ENCODE assay signal across 8 cellular contexts in the genomic region with DNA sequence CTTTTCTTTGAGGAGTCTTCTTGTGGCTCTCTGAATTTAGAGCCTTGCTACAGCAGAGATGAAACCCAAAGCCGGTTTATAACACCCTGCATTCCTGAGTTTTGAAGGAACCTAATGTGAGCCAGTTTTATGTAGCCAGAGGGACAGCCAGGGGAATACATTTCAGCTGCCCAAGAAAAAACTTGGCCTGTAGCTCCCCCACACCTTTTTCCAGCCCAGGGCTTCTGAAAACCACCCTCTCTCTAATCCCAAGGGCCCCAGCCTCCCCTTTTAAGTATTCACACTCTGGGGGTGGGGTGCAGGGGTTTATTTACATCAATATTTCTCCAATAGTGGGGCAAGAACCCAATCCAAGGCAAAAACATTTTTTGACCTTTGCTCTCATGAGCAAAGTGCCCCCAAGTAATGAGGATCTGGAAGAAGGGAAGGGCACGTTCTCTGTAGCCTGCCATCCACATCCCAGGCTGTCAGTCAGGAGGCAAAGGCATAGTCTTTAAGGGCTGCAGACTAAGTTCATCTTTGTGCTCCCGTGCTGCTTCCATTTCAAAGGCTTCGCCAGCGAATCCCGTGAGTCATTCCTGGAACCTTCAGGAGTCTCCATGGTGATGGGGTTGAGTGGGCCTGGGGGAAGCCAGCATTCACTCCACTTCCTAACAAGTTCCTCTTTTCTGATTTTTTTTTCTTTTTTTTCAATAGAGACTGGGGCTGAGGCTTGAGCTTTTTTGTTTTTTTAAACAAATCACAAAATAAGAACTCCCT. TPM values are rescaled to one million over a fixed set of nuclear protein-coding genes. Genes with fewer than 3 reads are reported as not detected.
DNase-seq lines count a peak whose midpoint lies in the region; ATAC-seq, FAIRE-seq and TF ChIP-seq lines count a peak whose summit lies in the region.

No MANE protein-coding gene starts in this region.

- POLR2A ChIA-PET in OCI-LY7 (lab: Charles Lee): interaction anchor here (0.6 to 1.1 kb wide), 2 partner anchors 8 to 15 kb away, joined by 3 read pairs; no protein-coding TSS in a partner anchor

- CTCF ChIA-PET in OCI-LY7 (lab: Charles Lee; ENCODE audit: unreplicated experiment): no interaction called here

- peak overlapping the region; percentile 97 for H3K27ac Mint-ChIP-seq in chondrocyte (ENCODE audit: unreplicated experiment)

- no peaks in the 10 kb centered on the region for H4K20me1 ChIP-seq in OCI-LY7 (ENCODE audit: insufficient read depth, low read length)

- peak; percentile 47 for DNase-seq in Right ventricle myocardium superior
- DNase-seq in cardiac septum (ENCODE audit: low spot score): no peak
- DNase-seq in chondrocyte (ENCODE audit: low spot score): no peak
- peak; percentile 63 for DNase-seq in medulla oblongata (ENCODE audit: extremely low spot score)
- DNase-seq in aorta: peak; percentile 87 to 89
- no peak for DNase-seq in GM19238 (ENCODE audit: insufficient read length, low spot score)
- no peak for DNase-seq in OCI-LY7 (ENCODE audit: low spot score)
- DNase-seq in kidney: no peak

- no peak overlapping the region for H3K4me2 ChIP-seq in OCI-LY7 (ENCODE audit: low read length)

- intact Hi-C loops in Right ventricle myocardium superior (cut with DNase I): no loop called here
- intact Hi-C loops in cardiac septum (cut with DNase I): no loop called here
- intact Hi-C loops in aorta (cut with DNase I): loop anchor here in 1 of 2 donors (5.0 kb wide), 1 partner anchor 34 kb away; a partner anchor contains a TSS
- intact Hi-C loops in OCI-LY7 (cut with micrococcal nuclease; ENCODE audit: unreplicated experiment): no loop called here
- intact Hi-C loops in kidney (cut with DNase I): no loop called here

- H2AFZ ChIP-seq in OCI-LY7 (ENCODE audit: low read length): no peak overlapping the region

- WGBS in aorta, 2 donors: 1 to 7% methylated on average over 6 of the region's 6 CpGs

- no peak overlapping the region for H3K4me3 Mint-ChIP-seq in chondrocyte (ENCODE audit: unreplicated experiment)

- TF ChIP-seq CTCF in chondrocyte (IDR thresholded peaks at IDR 0.05) (no peak), OCI-LY7 (conservative IDR thresholded peaks at IDR 0.05; ENCODE audit: low read length) (no peak), kidney (IDR thresholded peaks at IDR 0.05; ENCODE audit: borderline replicate concordance, extremely low read depth, insufficient read depth) (no peak)

- H3K9me3 ChIP-seq in aorta (ENCODE audit: control insufficient read depth, low read length): no peaks in the 10 kb centered on the region
- H3K9me3 ChIP-seq in OCI-LY7 (ENCODE audit: low read length): no peaks in the 10 kb centered on the region
- no peaks in the 10 kb centered on the region for H3K9me3 ChIP-seq in kidney (ENCODE audit: control insufficient read depth in 1 of 2, low read length in 2 of 2)

- no peak overlapping the region for H3K4me3 ChIP-seq in aorta (ENCODE audit: low read length in 2 of 2)
- no peak overlapping the region for H3K4me3 ChIP-seq in OCI-LY7 (ENCODE audit: low read depth, low read length, poor library complexity, severe bottlenecking)
- no peak overlapping the region for H3K4me3 ChIP-seq in kidney (ENCODE audit: low read length in 2 of 2)

- no peaks in the 10 kb centered on the region for H3K27me3 ChIP-seq in aorta (ENCODE audit: control insufficient read depth in 1 of 2, insufficient read depth in 2 of 2, low read length in 1 of 2)

- no peaks in the 10 kb centered on the region for H3K79me2 ChIP-seq in OCI-LY7 (ENCODE audit: insufficient read depth, low read depth, low read length)

- H3K27ac ChIP-seq in aorta (ENCODE audit: low read depth in 1 of 2, low read length in 2 of 2) (peak overlapping the region; percentile 71 to 98), OCI-LY7 (ENCODE audit: low read depth, low read length, poor library complexity, severe bottlenecking) (no peak overlapping the region), kidney (ENCODE audit: low read depth in 2 of 2, low read length in 2 of 2) (no peak overlapping the region)

- no peaks in the 10 kb centered on the region for H3K27me3 Mint-ChIP-seq in chondrocyte (ENCODE audit: low read depth)

- H3K36me3 Mint-ChIP-seq in chondrocyte (ENCODE audit: low read depth): no peaks in the 10 kb centered on the region

- no peak for FAIRE-seq in kidney (lab: Jason Lieb, UNC)

- H3K4me1 Mint-ChIP-seq in chondrocyte (ENCODE audit: low read depth): peaks cover 78% of the 10 kb centered on the region

- ATAC-seq in Right ventricle myocardium superior (ENCODE audit: poor library complexity): peak; percentile 31
- ATAC-seq in aorta (ENCODE audit: low FRiP score): peak; percentile 49

- H3K4me1 ChIP-seq in aorta (ENCODE audit: control insufficient read depth in 1 of 2, insufficient read depth in 2 of 2, low read length in 2 of 2) (peaks cover 2 to 5% of the 10 kb centered on the region in 2 donors), OCI-LY7 (ENCODE audit: insufficient read depth, low read length, poor library complexity, severe bottlenecking) (no peaks in the 10 kb centered on the region), kidney (ENCODE audit: control insufficient read depth in 1 of 2, insufficient read depth in 1 of 2, low read depth in 1 of 2, low read length in 2 of 2) (peaks cover 0 to 2% of the 10 kb centered on the region in 2 donors)

- H3K9me2 ChIP-seq in OCI-LY7 (ENCODE audit: insufficient read depth, low read length): no peaks in the 10 kb centered on the region

- no peaks in the 10 kb centered on the region for H3K36me3 ChIP-seq in aorta (ENCODE audit: control insufficient read depth in 1 of 2, insufficient read depth in 2 of 2, low read length in 1 of 2)
- no peaks in the 10 kb centered on the region for H3K36me3 ChIP-seq in OCI-LY7 (ENCODE audit: insufficient read depth, low read length)
- no peaks in the 10 kb centered on the region for H3K36me3 ChIP-seq in kidney (ENCODE audit: control insufficient read depth in 1 of 2, insufficient read depth in 2 of 2, low read length in 2 of 2)

- no peak overlapping the region for H3K9ac ChIP-seq in kidney (ENCODE audit: low read length in 2 of 2)

- H3K9me3 Mint-ChIP-seq in chondrocyte (ENCODE audit: low read depth): no peaks in the 10 kb centered on the region

- BruUV-seq in OCI-LY7 (replicated peaks; lab: Mats Ljungman, UMichigan): no TSS peak

RNA-seq across cellular contexts. Expression of a gene that starts 33.2 kb away (rescaled TPM):
- 5.4 TPM for total RNA-seq in Right ventricle myocardium superior
- total RNA-seq in cardiac septum: 11.7 TPM
- 2.8 to 21.0 TPM (median 19.0 TPM) in 3 replicates for total RNA-seq in chondrocyte
- total RNA-seq in aorta: 100 to 1,000 TPM; 146 to 188 TPM
- 100 to 1,000 TPM in 1 of 2 donors, 10 to 100 TPM in 1; 60.2 to 164 TPM for polyA plus RNA-seq in aorta
- 0.19 TPM in 1 of 2 replicates, not detected in the other for total RNA-seq in OCI-LY7 (2014; rRNA removed; shearing (Covaris generic))
- not detected in 2 replicates for total RNA-seq in OCI-LY7 (2022)
- total RNA-seq in kidney: 12.1 TPM
- 1.0 TPM for polyA plus RNA-seq in kidney (ENCODE audit: insufficient read depth, low read depth, low replicate concordance)

RNA-seq across cellular contexts. Expression of a gene that starts 59.6 kb away (rescaled TPM):
- total RNA-seq in Right ventricle myocardium superior (not detected), cardiac septum (not detected), chondrocyte (not detected in 3 replicates), aorta (under 1 TPM in 1 of 2 donors, not detected in 1; 0.24 TPM), OCI-LY7 (2022) (not detected in 2 replicates), kidney (not detected)
- polyA plus RNA-seq in aorta (not detected), kidney (ENCODE audit: insufficient read depth, low read depth, low replicate concordance) (not detected)
- not detected in 2 replicates for total RNA-seq in OCI-LY7 (2014; rRNA removed; shearing (Covaris generic))

Comparison
In these comparisons a context has a peak if more than half of its experiments do, and no peak if none do; other contexts are left out.
1. DNase-seq: peak in Right ventricle myocardium superior (single experiment), medulla oblongata (single experiment) and aorta (2 of 2); none in cardiac septum (single experiment), chondrocyte (single experiment), GM19238 (single experiment), OCI-LY7 (single experiment) and kidney (single experiment).
2. H3K27ac ChIP-seq: peak in aorta (2 of 2); none in OCI-LY7 (single experiment) and kidney (0 of 2).